Comparison of ENCODE assay signal across 20 cellular contexts in genomic region chr9:112341741-112342140, GRCh38. TPM values are rescaled to one million over a fixed set of nuclear protein-coding genes. Genes with fewer than 3 reads are reported as not detected.
DNase-seq lines count a peak whose midpoint lies in the region; ATAC-seq and TF ChIP-seq lines count a peak whose summit lies in the region.
"Had no signal": no experiment of that assay in that cellular context is flagged by ENCODE, and none has a peak within 500 bp of the region (broad histone marks: within the 10 kb centered on the region; RNA-seq: fewer than 3 reads in every experiment).

No MANE protein-coding gene starts in this region.

- no peak overlapping the region for H3K27ac Mint-ChIP-seq in natural killer cell
- H3K27ac Mint-ChIP-seq: activated CD8-positive, alpha-beta memory T cell treated with anti-CD3 and anti-CD28 coated beads, Interleukin-2, amount 10 ng/mL, durations not matched to agents 7 days and 5 days; stimulated activated memory B cell treated with anti-CD40 and anti-IgM and Interleukin-4, amounts not matched to agents 10 μg/mL and 1 μg/mL and 100 μg/mL, for 72 hours had no signal

- H3K4me3 Mint-ChIP-seq in natural killer cell, result no peak overlapping the region
- H3K4me3 Mint-ChIP-seq: activated CD8-positive, alpha-beta memory T cell treated with anti-CD3 and anti-CD28 coated beads, Interleukin-2, amount 10 ng/mL, durations not matched to agents 7 days and 5 days; stimulated activated memory B cell treated with anti-CD40 and anti-IgM and Interleukin-4, amounts not matched to agents 10 μg/mL and 1 μg/mL and 100 μg/mL, for 72 hours had no signal

- intact Hi-C loops in natural killer cell (cut with micrococcal nuclease), result no loop called here

- no peaks in the 10 kb centered on the region for H3K36me3 Mint-ChIP-seq in natural killer cell
- H3K36me3 Mint-ChIP-seq: activated CD8-positive, alpha-beta memory T cell treated with anti-CD3 and anti-CD28 coated beads, Interleukin-2, amount 10 ng/mL, durations not matched to agents 7 days and 5 days; stimulated activated memory B cell treated with anti-CD40 and anti-IgM and Interleukin-4, amounts not matched to agents 10 μg/mL and 1 μg/mL and 100 μg/mL, for 72 hours had no signal

- H3K4me3 ChIP-seq in AG10803 (ENCODE audit: low read length), result no peak overlapping the region
- no peak overlapping the region for H3K4me3 ChIP-seq in astrocyte of the spinal cord (ENCODE audit: low read depth, low read length)
- H3K4me3 ChIP-seq: BLaER1, mucosa of descending colon had no signal

- in situ Hi-C loops in astrocyte of the spinal cord (cut with HindIII; ENCODE audit: low sequenced_read_pairs), result no loop called here

- H3K9me3 Mint-ChIP-seq in natural killer cell, result no peaks in the 10 kb centered on the region
- H3K9me3 Mint-ChIP-seq: stimulated activated memory B cell treated with anti-CD40 and anti-IgM and Interleukin-4, amounts not matched to agents 10 μg/mL and 1 μg/mL and 100 μg/mL, for 72 hours had no signal

- DNase-seq in AG10803 (ENCODE audit: low read depth) (peak; percentile 85), HT1080 (ENCODE audit: low read depth) (peak; percentile 73), astrocyte of the spinal cord (ENCODE audit: low read depth, low spot score) (peak; percentile 29), kidney tubule cell (ENCODE audit: low spot score) (peak; percentile 84), T-helper 2 cell (no peak), natural killer cell (no peak)
- no peak for DNase-seq in activated effector memory CD4-positive, alpha-beta T cell treated with anti-CD3 and anti-CD28 coated beads, Interleukin-2, amount 50 U/mL, for 16 hours
- DNase-seq: activated CD8-positive, alpha-beta memory T cell treated with anti-CD3 and anti-CD28 coated beads, Interleukin-2, amount 10 ng/mL, durations not matched to agents 7 days and 5 days; activated naive CD4-positive, alpha-beta T cell treated with anti-CD3 and anti-CD28 coated beads, Interleukin-2, amount 50 U/mL, for 16 hours; central memory CD4-positive, alpha-beta T cell; mucosa of descending colon; NCI-H1436; NCI-H524 treated with DMSO at 0.1 percent for 48 hours; retina; Right ventricle myocardium superior; stimulated activated CD4-positive, alpha-beta T cell treated with anti-CD3 and anti-CD28 coated beads, Interleukin-4, amount 100 ng/mL, for 24 hours had no signal

- no peak for ATAC-seq in natural killer cell
- ATAC-seq in activated CD4-positive, CD25-positive, alpha-beta regulatory T cell treated with anti-CD3 and anti-CD28 coated beads, Interleukin-2, amount 50 U/mL, for 24 hours, result no peak
- ATAC-seq: activated CD8-positive, alpha-beta memory T cell treated with anti-CD3 and anti-CD28 coated beads, Interleukin-2, amount 10 ng/mL, durations not matched to agents 7 days and 5 days; esophagus mucosa; mucosa of descending colon; stimulated activated memory B cell treated with anti-CD40 and anti-IgM and Interleukin-4, amounts not matched to agents 10 μg/mL and 1 μg/mL and 100 μg/mL, for 72 hours had no signal

- TF ChIP-seq CTCF in AG10803 (conservative IDR thresholded peaks at IDR 0.05; ENCODE audit: low read length) (no peak), astrocyte of the spinal cord (IDR thresholded peaks at IDR 0.05; ENCODE audit: low read depth, low read length) (no peak), natural killer cell (IDR thresholded peaks at IDR 0.05) (no peak)

- H3K4me1 Mint-ChIP-seq in natural killer cell, result no peaks in the 10 kb centered on the region
- H3K4me1 Mint-ChIP-seq: activated CD8-positive, alpha-beta memory T cell treated with anti-CD3 and anti-CD28 coated beads, Interleukin-2, amount 10 ng/mL, durations not matched to agents 7 days and 5 days; stimulated activated memory B cell treated with anti-CD40 and anti-IgM and Interleukin-4, amounts not matched to agents 10 μg/mL and 1 μg/mL and 100 μg/mL, for 72 hours had no signal

- H3K27me3 Mint-ChIP-seq in natural killer cell (ENCODE audit: low read depth in 2 of 2), result no peaks in the 10 kb centered on the region
- H3K27me3 Mint-ChIP-seq: stimulated activated memory B cell treated with anti-CD40 and anti-IgM and Interleukin-4, amounts not matched to agents 10 μg/mL and 1 μg/mL and 100 μg/mL, for 72 hours had no signal

RNA-seq across cellular contexts. Expression of gene PTBP3, which starts 8.3 kb away (rescaled TPM):
- total RNA-seq in HT1080 (2014; rRNA removed; shearing (Covaris generic)), result 19.4 and 49.5 TPM in 2 replicates
- polyA plus RNA-seq in HT1080 (2015; cell fraction: cytosol; rRNA removed), result 37.0 and 50.2 TPM in 2 replicates
- 40.3 and 50.0 TPM in 2 replicates for polyA plus RNA-seq in HT1080 (2015; cell fraction: nucleus; rRNA removed)
- 100 to 1,000 TPM; 135 to 156 (median 140) TPM for total RNA-seq in natural killer cell

RNA-seq across cellular contexts. Expression of gene HSDL2, which starts 38.2 kb away (rescaled TPM):
- 14.4 and 21.6 TPM in 2 replicates for total RNA-seq in HT1080 (2014; rRNA removed; shearing (Covaris generic))
- polyA plus RNA-seq in HT1080 (2015; cell fraction: cytosol; rRNA removed), result 22.8 and 26.2 TPM in 2 replicates
- polyA plus RNA-seq in HT1080 (2015; cell fraction: nucleus; rRNA removed), result 23.4 and 29.2 TPM in 2 replicates
- 10 to 100 TPM in 1 of 3 donors, 1 to 10 TPM in 2; 7.9 to 18.3 (median 8.6) TPM for total RNA-seq in natural killer cell

Comparison
In these comparisons a context has a peak if more than half of its experiments do, and no peak if none do; other contexts are left out.
1. DNase-seq: peak in AG10803 (single experiment), HT1080 (single experiment), astrocyte of the spinal cord (single experiment) and kidney tubule cell (single experiment); none in T-helper 2 cell (0 of 5), natural killer cell (single experiment) and activated effector memory CD4-positive, alpha-beta T cell treated with anti-CD3 and anti-CD28 coated beads, Interleukin-2, amount 50 U/mL, for 16 hours (single experiment).